28 cellular contexts compared by ENCODE assay signal in the genomic region with DNA sequence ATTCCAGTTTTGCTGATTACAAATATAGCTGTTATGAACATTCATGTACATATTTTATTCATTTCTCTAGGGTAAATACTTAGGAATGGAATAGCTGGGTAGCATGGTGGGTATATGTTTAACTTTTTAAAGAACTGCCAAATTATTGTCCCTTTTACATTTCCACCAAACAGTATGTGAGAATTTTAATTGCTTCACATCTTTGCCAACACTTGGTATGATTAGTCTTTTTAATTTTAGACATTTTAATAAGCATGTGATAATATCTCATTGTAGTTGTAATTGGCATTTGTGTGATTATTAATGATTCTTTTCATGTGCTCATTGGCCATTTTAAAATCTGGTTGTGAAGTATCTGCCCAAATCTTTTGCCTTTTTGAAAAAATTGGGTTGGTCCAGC.
"Had no signal": no experiment of that assay in that cellular context is flagged by ENCODE, and none has a peak within 500 bp of the region (broad histone marks: within the 10 kb centered on the region; RNA-seq: fewer than 3 reads in every experiment).

No MANE protein-coding gene starts in this region.

- H3K36me3 ChIP-seq: breast epithelium, cardiac muscle cell, colonic mucosa had no signal

- H3K27me3 Mint-ChIP-seq: activated CD4-positive, alpha-beta memory T cell treated with anti-CD3 and anti-CD28 coated beads for 36 hours; activated CD4-positive, alpha-beta T cell treated with anti-CD3 and anti-CD28 coated beads for 36 hours; activated CD4-positive, alpha-beta T cell treated with anti-CD3 and anti-CD28 coated beads, Interleukin-2, amount 10 ng/mL, durations not matched to agents 24 days and 14 days; activated CD8-positive, alpha-beta memory T cell treated with anti-CD3 and anti-CD28 coated beads, Interleukin-2, amount 10 ng/mL, durations not matched to agents 7 days and 5 days; activated naive CD8-positive, alpha-beta T cell treated with anti-CD3 and anti-CD28 coated beads for 36 hours; activated T-cell treated with anti-CD3 and anti-CD28 coated beads, Interleukin-2, amount 50 U/mL, for 24 hours; brain; T-helper 17 cell had no signal

- DNase-seq: activated CD4-positive, alpha-beta memory T cell treated with anti-CD3 and anti-CD28 coated beads for 36 hours; activated CD4-positive, alpha-beta T cell treated with anti-CD3 and anti-CD28 coated beads for 36 hours; activated CD4-positive, CD25-positive, alpha-beta regulatory T cell; activated CD4-positive, CD25-positive, alpha-beta regulatory T cell treated with anti-CD3 and anti-CD28 coated beads, Interleukin-2, amount 50 U/mL, for 72 hours; activated CD8-positive, alpha-beta memory T cell treated with anti-CD3 and anti-CD28 coated beads, Interleukin-2, amount 10 ng/mL, durations not matched to agents 7 days and 5 days; activated CD8-positive, alpha-beta memory T cell treated with anti-CD3 and anti-CD28 coated beads, Interleukin-2, amount 50 U/mL, for 4 hours; activated gamma-delta T cell treated with Interleukin-2 at 50 U/mL for 16 hours; activated naive CD4-positive, alpha-beta T cell treated with anti-CD3 and anti-CD28 coated beads, Interleukin-2, amount 50 U/mL, for 16 hours; activated naive CD4-positive, alpha-beta T cell treated with Interleukin-2 at 50 U/mL for 16 hours; activated naive CD8-positive, alpha-beta T cell treated with anti-CD3 and anti-CD28 coated beads for 36 hours; activated T-cell treated with anti-CD3 and anti-CD28 coated beads, Interleukin-2, amount 50 U/mL, for 24 hours; activated T-cell treated with anti-CD3 and anti-CD28 coated beads, Interleukin-2, amount 50 U/mL, for 72 hours; central memory CD4-positive, alpha-beta T cell; cerebellar nuclear complex; colonic mucosa; effector CD8-positive, alpha-beta T cell; foreskin fibroblast; head of caudate nucleus; T-helper 1 cell; T-helper 17 cell; T1000 had no signal

- H3K4me3 ChIP-seq: ascending aorta, breast epithelium, cardiac muscle cell, colonic mucosa had no signal

- H3K27ac ChIP-seq: ascending aorta, breast epithelium, cardiac muscle cell, colonic mucosa had no signal

- H3K4me1 ChIP-seq: breast epithelium, colonic mucosa had no signal

- H3K4me3 Mint-ChIP-seq: activated CD4-positive, alpha-beta memory T cell treated with anti-CD3 and anti-CD28 coated beads for 36 hours; activated CD4-positive, alpha-beta T cell treated with anti-CD3 and anti-CD28 coated beads for 36 hours; activated CD4-positive, alpha-beta T cell treated with anti-CD3 and anti-CD28 coated beads, Interleukin-2, amount 10 ng/mL, durations not matched to agents 24 days and 14 days; activated CD8-positive, alpha-beta memory T cell treated with anti-CD3 and anti-CD28 coated beads, Interleukin-2, amount 10 ng/mL, durations not matched to agents 7 days and 5 days; activated naive CD8-positive, alpha-beta T cell treated with anti-CD3 and anti-CD28 coated beads for 36 hours; activated T-cell treated with anti-CD3 and anti-CD28 coated beads, Interleukin-2, amount 50 U/mL, for 24 hours; activated T-cell treated with anti-CD3 and anti-CD28 coated beads, Interleukin-2, amount 50 U/mL, for 72 hours; brain; T-helper 17 cell; T-helper 2 cell treated with Interferon-gamma antibody and Interleukin-4, amounts not matched to agents 5 μg/mL and 100 μg/mL, for 36 hours had no signal

- H3K9me3 ChIP-seq: colonic mucosa had no signal

- H3K27ac Mint-ChIP-seq: activated CD4-positive, alpha-beta memory T cell treated with anti-CD3 and anti-CD28 coated beads for 36 hours; activated CD4-positive, alpha-beta T cell treated with anti-CD3 and anti-CD28 coated beads for 36 hours; activated CD4-positive, alpha-beta T cell treated with anti-CD3 and anti-CD28 coated beads, Interleukin-2, amount 10 ng/mL, durations not matched to agents 24 days and 14 days; activated CD8-positive, alpha-beta memory T cell treated with anti-CD3 and anti-CD28 coated beads, Interleukin-2, amount 10 ng/mL, durations not matched to agents 7 days and 5 days; activated naive CD8-positive, alpha-beta T cell treated with anti-CD3 and anti-CD28 coated beads for 36 hours; activated T-cell treated with anti-CD3 and anti-CD28 coated beads, Interleukin-2, amount 50 U/mL, for 24 hours; activated T-cell treated with anti-CD3 and anti-CD28 coated beads, Interleukin-2, amount 50 U/mL, for 72 hours; T-helper 2 cell treated with Interferon-gamma antibody and Interleukin-4, amounts not matched to agents 5 μg/mL and 100 μg/mL, for 36 hours had no signal

- ATAC-seq: activated CD4-positive, alpha-beta T cell treated with anti-CD3 and anti-CD28 coated beads for 36 hours; activated CD8-positive, alpha-beta memory T cell treated with anti-CD3 and anti-CD28 coated beads, Interleukin-2, amount 10 ng/mL, durations not matched to agents 7 days and 5 days; activated T-cell treated with anti-CD3 and anti-CD28 coated beads, Interleukin-2, amount 50 U/mL, for 72 hours; esophagus mucosa; T-helper 17 cell had no signal

- H3K27me3 ChIP-seq: ascending aorta, breast epithelium, cardiac muscle cell, colonic mucosa had no signal
